21 cellular contexts compared by ENCODE assay signal in the genomic region with DNA sequence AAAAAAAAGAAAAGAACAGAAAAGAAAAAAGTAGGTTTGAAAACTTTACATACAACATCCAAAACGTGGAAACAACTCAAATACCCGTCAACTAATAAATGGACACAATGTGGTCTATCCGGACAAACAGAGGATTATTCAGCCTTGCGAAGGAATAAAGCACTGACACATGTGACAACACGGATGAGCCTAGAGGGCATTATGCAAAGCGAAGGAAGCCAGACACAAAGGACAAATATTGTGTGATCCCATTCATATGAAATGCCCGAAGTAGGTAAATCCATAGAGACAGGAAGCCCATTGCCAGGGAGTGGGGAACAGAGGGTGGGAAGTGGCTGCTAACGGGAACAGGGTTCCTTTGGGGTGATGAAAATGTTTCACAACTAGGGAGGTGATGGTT. TPM values are rescaled to one million over a fixed set of nuclear protein-coding genes. Genes with fewer than 3 reads are reported as not detected.
A peak's percentile ranks its signal among the peaks of the same experiment; 100 is the strongest.
DNase-seq lines count a peak whose midpoint lies in the region; TF ChIP-seq lines count a peak whose summit lies in the region.
"Had no signal": no experiment of that assay in that cellular context is flagged by ENCODE, and none has a peak within 500 bp of the region (broad histone marks: within the 10 kb centered on the region; RNA-seq: fewer than 3 reads in every experiment).

No MANE protein-coding gene starts in this region.

- no peak overlapping the region for H3K4me3 ChIP-seq in epithelial cell of esophagus (ENCODE audit: low read length)
- H3K4me3 ChIP-seq in esophagus squamous epithelium: no peak overlapping the region
- H3K4me3 ChIP-seq: BLaER1, GM12878 had no signal

- H3K4me1 Mint-ChIP-seq in mesothelial cell of epicardium: peaks cover 9% of the 10 kb centered on the region
- H3K4me1 Mint-ChIP-seq: B cell; CD4-positive, CD25-positive, alpha-beta regulatory T cell had no signal

- peaks cover 0 to 7% (median 0%) of the 10 kb centered on the region in 4 donors for H3K27me3 ChIP-seq in esophagus squamous epithelium
- H3K27me3 ChIP-seq: BLaER1 had no signal

- no peak overlapping the region for H3K4me3 Mint-ChIP-seq in mesothelial cell of epicardium
- H3K4me3 Mint-ChIP-seq: B cell; CD4-positive, CD25-positive, alpha-beta regulatory T cell; CD8-positive, alpha-beta T cell had no signal

- no peaks in the 10 kb centered on the region for H3K36me3 Mint-ChIP-seq in mesothelial cell of epicardium
- H3K36me3 Mint-ChIP-seq: CD4-positive, CD25-positive, alpha-beta regulatory T cell; CD8-positive, alpha-beta T cell had no signal

- TF ChIP-seq CTCF in epithelial cell of esophagus (IDR thresholded peaks at IDR 0.05; ENCODE audit: insufficient read depth, low read depth, low read length, missing control alignments): no peak
- TF ChIP-seq CTCF in mesothelial cell of epicardium (IDR thresholded peaks at IDR 0.05; ENCODE audit: unreplicated experiment): no peak
- TF ChIP-seq CTCF in esophagus squamous epithelium (IDR thresholded peaks at IDR 0.05): no peak

- WGBS in esophagus squamous epithelium, 2 donors: 33 to 46% methylated on average over 8 of the region's 8 CpGs

- H3K36me3 ChIP-seq in esophagus squamous epithelium: no peaks in the 10 kb centered on the region
- H3K36me3 ChIP-seq: BLaER1 had no signal

- no peaks in the 10 kb centered on the region for H3K4me1 ChIP-seq in esophagus squamous epithelium
- H3K4me1 ChIP-seq: BLaER1 had no signal

- peak overlapping the region; percentile 28 for H3K27ac Mint-ChIP-seq in mesothelial cell of epicardium
- H3K27ac Mint-ChIP-seq: B cell; CD4-positive, CD25-positive, alpha-beta regulatory T cell; CD8-positive, alpha-beta T cell had no signal

- peak; percentile 3 for DNase-seq in activated effector memory CD4-positive, alpha-beta T cell treated with anti-CD3 and anti-CD28 coated beads, Interleukin-2, amount 50 U/mL, for 16 hours
- no peak for DNase-seq in activated effector memory CD4-positive, alpha-beta T cell treated with Interleukin-2 at 50 U/mL for 16 hours
- peak; percentile 65 for DNase-seq in NCI-H526 treated with DMSO at 0.1 percent for 48 hours (lab: John Stamatoyannopoulos, UW)
- DNase-seq in epithelial cell of esophagus (ENCODE audit: low read depth): peak; percentile 44
- no peak for DNase-seq in mesothelial cell of epicardium (ENCODE audit: low spot score in 2 of 2, unreplicated experiment in 2 of 2)
- no peak for DNase-seq in esophagus squamous epithelium (lab: John Stamatoyannopoulos, UW)
- no peak for DNase-seq in putamen (ENCODE audit: low spot score)
- DNase-seq in activated CD4-positive, alpha-beta T cell treated with anti-CD3 and anti-CD28 coated beads for 48 hours: no peak
- DNase-seq: CD4-positive, CD25-positive, alpha-beta regulatory T cell; CD8-positive, alpha-beta T cell; DMS 273 treated with DMSO at 0.1 percent for 48 hours; DMS79; EL; GDM1; GOT3; HCEC 1CT had no signal

- intact Hi-C loops in esophagus squamous epithelium (cut with DNase I): no loop called here

- no peak for TF ChIP-seq POLR2A in esophagus squamous epithelium (IDR thresholded peaks at IDR 0.05)

- no peaks in the 10 kb centered on the region for H3K9me3 ChIP-seq in esophagus squamous epithelium
- H3K9me3 ChIP-seq: BLaER1 had no signal

- H3K27ac ChIP-seq in esophagus squamous epithelium: no peak overlapping the region
- H3K27ac ChIP-seq: 22Rv1, BLaER1, C4-2B had no signal

- H3K27me3 Mint-ChIP-seq in mesothelial cell of epicardium (ENCODE audit: low read depth): no peaks in the 10 kb centered on the region
- H3K27me3 Mint-ChIP-seq: CD4-positive, CD25-positive, alpha-beta regulatory T cell had no signal

- H3K9me3 Mint-ChIP-seq in mesothelial cell of epicardium: no peaks in the 10 kb centered on the region
- H3K9me3 Mint-ChIP-seq: CD4-positive, CD25-positive, alpha-beta regulatory T cell; CD8-positive, alpha-beta T cell had no signal

RNA-seq across cellular contexts. Expression of gene RFPL1, which starts 11.8 kb away (rescaled TPM):
- total RNA-seq in mesothelial cell of epicardium: 0.29 to 0.63 TPM (median 0.54 TPM) in 3 replicates
- not detected for total RNA-seq in esophagus squamous epithelium
- total RNA-seq: B cell; CD4-positive, CD25-positive, alpha-beta regulatory T cell; CD8-positive, alpha-beta T cell; GM12878 had no signal

RNA-seq across cellular contexts. Expression of gene NEFH, which starts 29.8 kb away (rescaled TPM):
- total RNA-seq in mesothelial cell of epicardium (3.4 to 4.3 TPM (median 3.5 TPM) in 3 replicates), esophagus squamous epithelium (under 1 TPM in 2 of 4 donors, not detected in 2; 0.44 to 0.95 TPM)

Comparison
In these comparisons a context has a peak if more than half of its experiments do, and no peak if none do; other contexts are left out.
1. DNase-seq: peak in activated effector memory CD4-positive, alpha-beta T cell treated with anti-CD3 and anti-CD28 coated beads, Interleukin-2, amount 50 U/mL, for 16 hours (single experiment), NCI-H526 treated with DMSO at 0.1 percent for 48 hours (single experiment) and epithelial cell of esophagus (single experiment); none in activated effector memory CD4-positive, alpha-beta T cell treated with Interleukin-2 at 50 U/mL for 16 hours (single experiment), mesothelial cell of epicardium (0 of 2), esophagus squamous epithelium (single experiment), putamen (single experiment) and activated CD4-positive, alpha-beta T cell treated with anti-CD3 and anti-CD28 coated beads for 48 hours (single experiment).